ENCODE assay signal across 18 cellular contexts in genomic region chr17:27895940-27896535, GRCh38.
"Had no signal": no experiment of that assay in that cellular context is flagged by ENCODE, and none has a peak within 500 bp of the region (broad histone marks: within the 10 kb centered on the region; RNA-seq: fewer than 3 reads in every experiment).

No MANE protein-coding gene starts in this region.

- H3K36me3 Mint-ChIP-seq: stimulated activated memory B cell treated with anti-CD40 and anti-IgM and Interleukin-4, amounts not matched to agents 10 μg/mL and 1 μg/mL and 100 μg/mL, for 72 hours had no signal

- H3K27ac Mint-ChIP-seq: endodermal cell; naive thymus-derived CD4-positive, alpha-beta T cell; nephron progenitor cell; stimulated activated memory B cell treated with anti-CD40 and anti-IgM and Interleukin-4, amounts not matched to agents 10 μg/mL and 1 μg/mL and 100 μg/mL, for 72 hours; stimulated activated naive CD8-positive, alpha-beta T cell treated with anti-CD3 and anti-CD28 coated beads, Interleukin-15, Interleukin-2, amounts not matched to agents 100 ng/mL and 50 ng/mL, for 24 hours had no signal

- H3K36me3 ChIP-seq: heart right ventricle, neutrophil had no signal

- FAIRE-seq: colon, endothelial cell of umbilical vein had no signal

- H3K27ac ChIP-seq: foreskin keratinocyte, heart right ventricle, neutrophil had no signal

- ATAC-seq: foreskin keratinocyte; heart right ventricle; left lobe of liver; naive thymus-derived CD4-positive, alpha-beta T cell; stimulated activated memory B cell treated with anti-CD40 and anti-IgM and Interleukin-4, amounts not matched to agents 10 μg/mL and 1 μg/mL and 100 μg/mL, for 72 hours had no signal

- H3K27me3 ChIP-seq: neutrophil had no signal

- DNase-seq: cerebellar nuclear complex; dermis blood vessel endothelial cell; effector CD4-positive, alpha-beta T cell; endodermal cell; foreskin keratinocyte; heart right ventricle; islet precursor cell; mammary epithelial cell; naive thymus-derived CD4-positive, alpha-beta T cell; nephron progenitor cell; posterior cingulate gyrus; stimulated activated CD4-positive, alpha-beta T cell treated with anti-CD3 and anti-CD28 coated beads, Interleukin-4, amount 100 ng/mL, for 24 hours had no signal

- H3K27me3 Mint-ChIP-seq: stimulated activated memory B cell treated with anti-CD40 and anti-IgM and Interleukin-4, amounts not matched to agents 10 μg/mL and 1 μg/mL and 100 μg/mL, for 72 hours had no signal

- H3K4me3 ChIP-seq: heart right ventricle had no signal

- H3K9me3 Mint-ChIP-seq: endodermal cell; naive thymus-derived CD4-positive, alpha-beta T cell; nephron progenitor cell; stimulated activated memory B cell treated with anti-CD40 and anti-IgM and Interleukin-4, amounts not matched to agents 10 μg/mL and 1 μg/mL and 100 μg/mL, for 72 hours; stimulated activated naive CD8-positive, alpha-beta T cell treated with anti-CD3 and anti-CD28 coated beads, Interleukin-15, Interleukin-2, amounts not matched to agents 100 ng/mL and 50 ng/mL, for 24 hours had no signal

- H3K4me3 Mint-ChIP-seq: endodermal cell; naive thymus-derived CD4-positive, alpha-beta T cell; nephron progenitor cell; stimulated activated memory B cell treated with anti-CD40 and anti-IgM and Interleukin-4, amounts not matched to agents 10 μg/mL and 1 μg/mL and 100 μg/mL, for 72 hours; stimulated activated naive CD8-positive, alpha-beta T cell treated with anti-CD3 and anti-CD28 coated beads, Interleukin-15, Interleukin-2, amounts not matched to agents 100 ng/mL and 50 ng/mL, for 24 hours had no signal

- H3K9me3 ChIP-seq: heart right ventricle, neutrophil had no signal
